Comparison of ENCODE assay signal across 8 cellular contexts in the genomic region with DNA sequence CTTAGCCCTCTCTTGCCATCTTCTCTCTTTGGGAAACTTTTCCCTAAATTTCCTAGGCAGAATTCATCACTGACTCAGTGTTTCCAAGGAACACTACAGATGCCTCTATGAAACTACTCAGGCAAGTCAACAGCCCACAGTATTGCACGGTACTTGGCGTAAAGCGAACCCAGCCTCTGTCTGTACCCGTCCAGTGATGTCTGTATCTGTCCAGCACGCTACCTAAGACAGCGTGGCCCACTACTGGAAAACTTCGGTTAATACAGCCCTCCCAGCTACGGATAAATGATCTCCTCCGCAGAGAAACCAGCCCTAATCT. TPM values are rescaled to one million over a fixed set of nuclear protein-coding genes. Genes with fewer than 3 reads are reported as not detected.
DNase-seq lines count a peak whose midpoint lies in the region; ATAC-seq, FAIRE-seq and TF ChIP-seq lines count a peak whose summit lies in the region.

No MANE protein-coding gene starts in this region.

- peaks cover 16% of the 10 kb centered on the region for H3K4me1 ChIP-seq in A673 (ENCODE audit: insufficient read depth, low read length, poor library complexity, severe bottlenecking)

- ATAC-seq in GM19324 (IDR thresholded peaks at IDR 0.05; ENCODE audit: low FRiP score, unreplicated experiment) (peak; percentile 14), HG03521 (IDR thresholded peaks at IDR 0.05; ENCODE audit: unreplicated experiment) (peak; percentile 11)
- ATAC-seq in stimulated activated naive CD8-positive, alpha-beta T cell treated with anti-CD3 and anti-CD28 coated beads, Interleukin-15, Interleukin-2, amounts not matched to agents 100 U/mL and 50 U/mL, for 24 hours = peak; percentile 34

- FAIRE-seq in RCC 7860 (lab: Jason Lieb, UNC) = no peak

- TSS peak; percentile 74 for BruUV-seq in A673 (replicated peaks; lab: Mats Ljungman, UMichigan)

- H3K36me3 ChIP-seq in A673 (ENCODE audit: insufficient read depth, low read length, poor library complexity, severe bottlenecking) = peaks cover 6% of the 10 kb centered on the region

- DNase-seq in A673 (ENCODE audit: low spot score) (no peak), amniotic epithelial cell (ENCODE audit: low read depth) (peak; percentile 31), RCC 7860 (ENCODE audit: low spot score) (no peak), NCI-H1694 treated with DMSO at 0.1 percent for 48 hours (lab: John Stamatoyannopoulos, UW) (no peak)
- peak; percentile 8 for DNase-seq in stimulated activated naive CD8-positive, alpha-beta T cell treated with anti-CD3 and anti-CD28 coated beads, Interleukin-15, Interleukin-2, amounts not matched to agents 100 U/mL and 50 U/mL, for 24 hours

- peak overlapping the region; percentile 68 for H3K27ac ChIP-seq in A673 (ENCODE audit: low read depth, low read length, poor library complexity, severe bottlenecking)

- no peaks in the 10 kb centered on the region for H3K27me3 ChIP-seq in A673 (replicated peaks; ENCODE audit: insufficient read depth, low read depth, low read length, poor library complexity)

- CTCF ChIA-PET in A673 (lab: Charles Lee) = interaction anchor here (0.9 kb wide), 1 partner anchor 124 kb away, joined by 3 read pairs; no protein-coding TSS in a partner anchor

- intact Hi-C loops in A673 (cut with micrococcal nuclease; ENCODE audit: unreplicated experiment) = no loop called here

- no peaks in the 10 kb centered on the region for H3K9me3 ChIP-seq in A673 (ENCODE audit: low read depth, low read length, poor library complexity, severe bottlenecking)
- H3K9me3 ChIP-seq in iPS-18c (ENCODE audit: control insufficient read depth, insufficient read depth, low read length) = peaks cover 3% of the 10 kb centered on the region

- POLR2A ChIA-PET in A673 (lab: Charles Lee; ENCODE audit: low non-redundant PET) = interaction anchor here (1.1 kb wide), 1 partner anchor 8 kb away, joined by 5 read pairs; no protein-coding TSS in a partner anchor

- peak overlapping the region; percentile 62 for H3K4me3 ChIP-seq in A673 (ENCODE audit: low read depth, low read length, poor library complexity, severe bottlenecking)
- peak overlapping the region; percentile 95 for H3K4me3 ChIP-seq in iPS-18c (ENCODE audit: insufficient read depth, low read depth, low read length)

- TF ChIP-seq CTCF in A673 (conservative IDR thresholded peaks at IDR 0.05; ENCODE audit: low read depth, low read length) = no peak

RNA-seq across cellular contexts. Expression of a gene that starts 0.5 kb away (rescaled TPM):
- total RNA-seq in A673 (2021) = 55.5 and 57.9 TPM in 2 replicates

RNA-seq across cellular contexts. Expression of a gene that starts 34.6 kb away (rescaled TPM):
- 12.0 and 15.7 TPM in 2 replicates for total RNA-seq in A673 (2021)

RNA-seq across cellular contexts. Expression of a gene that starts 41.2 kb away (rescaled TPM):
- 57.1 and 61.2 TPM in 2 replicates for total RNA-seq in A673 (2021)

Comparison
In these comparisons a context has a peak if more than half of its experiments do, and no peak if none do; other contexts are left out.
1. DNase-seq: peak in amniotic epithelial cell (single experiment) and stimulated activated naive CD8-positive, alpha-beta T cell treated with anti-CD3 and anti-CD28 coated beads, Interleukin-15, Interleukin-2, amounts not matched to agents 100 U/mL and 50 U/mL, for 24 hours (single experiment); none in A673 (single experiment), RCC 7860 (single experiment) and NCI-H1694 treated with DMSO at 0.1 percent for 48 hours (single experiment).
2. Peak in every context shown above with its lines, with median percentiles within 50 percentile points of each other: ATAC-seq.